In genomic region chr10:15313034-15313433, GRCh38 we compare ENCODE assay signal across 16 cellular contexts. TPM values are rescaled to one million over a fixed set of nuclear protein-coding genes. Genes with fewer than 3 reads are reported as not detected.
A peak's percentile ranks its signal among the peaks of the same experiment; 100 is the strongest.
DNase-seq lines count a peak whose midpoint lies in the region; ATAC-seq, FAIRE-seq and TF ChIP-seq lines count a peak whose summit lies in the region.
"Had no signal": no experiment of that assay in that cellular context is flagged by ENCODE, and none has a peak within 500 bp of the region (broad histone marks: within the 10 kb centered on the region; RNA-seq: fewer than 3 reads in every experiment).

No MANE protein-coding gene starts in this region.

- no peaks in the 10 kb centered on the region for H3K9me2 ChIP-seq in PC-9 (ENCODE audit: insufficient read depth)

- CTCF ChIA-PET in PC-9 (lab: Charles Lee), result no interaction called here

- H4K5ac ChIP-seq in mesendoderm (ENCODE audit: low read length), result no peak overlapping the region

- H3K9me3 ChIP-seq in adipocyte (ENCODE audit: control insufficient read depth, low read length), result no peaks in the 10 kb centered on the region
- H3K9me3 ChIP-seq in fibroblast of lung (ENCODE audit: control insufficient read depth, insufficient read depth, low read depth, low read length), result no peaks in the 10 kb centered on the region
- H3K9me3 ChIP-seq in smooth muscle cell (replicated peaks; ENCODE audit: low read depth), result no peaks in the 10 kb centered on the region
- no peaks in the 10 kb centered on the region for H3K9me3 ChIP-seq in PC-9 (ENCODE audit: insufficient read depth, low read depth)
- H3K9me3 ChIP-seq: breast epithelium, psoas muscle had no signal

- no peak for DNase-seq in adipocyte (ENCODE audit: low read depth)
- DNase-seq in fibroblast of lung (ENCODE audit: low read depth in 2 of 2), result no peak
- DNase-seq in mesendoderm, result no peak
- no peak for DNase-seq in smooth muscle cell (lab: John Stamatoyannopoulos, UW; ENCODE audit: unreplicated experiment)
- DNase-seq in frontal cortex (ENCODE audit: low spot score in 2 of 2), result no peak
- DNase-seq in DMS79 treated with DMSO at 0.1 percent for 48 hours (lab: John Stamatoyannopoulos, UW), result no peak
- DNase-seq in PC-9, result no peak
- DNase-seq: activated CD8-positive, alpha-beta T cell treated with anti-CD3 and anti-CD28 coated beads, Interleukin-2, amount 10 ng/mL, durations not matched to agents 7 days and 5 days; NCI-H2227 treated with DMSO at 0.1 percent for 48 hours; psoas muscle; stimulated activated CD4-positive, alpha-beta T cell treated with anti-CD3 and anti-CD28 coated beads, Interleukin-4, amount 100 ng/mL, for 1 hour had no signal

- H3K27me3 ChIP-seq in adipocyte (replicated peaks; ENCODE audit: control insufficient read depth, insufficient read depth, low read length) (no peaks in the 10 kb centered on the region), fibroblast of lung (ENCODE audit: control insufficient read depth, insufficient read depth, low read length) (no peaks in the 10 kb centered on the region), mesendoderm (ENCODE audit: insufficient read depth, low read length, poor library complexity) (no peaks in the 10 kb centered on the region), smooth muscle cell (ENCODE audit: low read depth) (no peaks in the 10 kb centered on the region), PC-9 (ENCODE audit: insufficient read depth, low read depth) (peaks cover 37% of the 10 kb centered on the region)
- H3K27me3 ChIP-seq: BLaER1 treated with 17β-estradiol and CSF1 and Interleukin-3, amounts not matched to agents 10 nM and 100 nM; breast epithelium had no signal

- H4K20me1 ChIP-seq in fibroblast of lung (ENCODE audit: control insufficient read depth, extremely low read depth, insufficient read depth, low read length) (no peaks in the 10 kb centered on the region), smooth muscle cell (ENCODE audit: low read depth) (peaks cover 99% of the 10 kb centered on the region), PC-9 (ENCODE audit: insufficient read depth) (no peaks in the 10 kb centered on the region)

- no peak overlapping the region for H2BK120ac ChIP-seq in mesendoderm (ENCODE audit: low read depth, low read length)

- no CpG with 5 or more reads among the region's 4 CpGs for WGBS in mesendoderm (ENCODE audit: extremely low coverage, insufficient coverage, low lambda C conversion rate)
- 48% methylated on average over 4 of the region's 4 CpGs for WGBS in smooth muscle cell (ENCODE audit: low lambda C conversion rate)

- H3K56ac ChIP-seq in mesendoderm (ENCODE audit: low read length), result peak overlapping the region; percentile 40

- H3K9ac ChIP-seq in adipocyte (ENCODE audit: low read length), result peak overlapping the region; percentile 22
- no peak overlapping the region for H3K9ac ChIP-seq in fibroblast of lung (ENCODE audit: insufficient read depth, low read length)
- H3K9ac ChIP-seq in mesendoderm (ENCODE audit: low read length), result no peak overlapping the region
- no peak overlapping the region for H3K9ac ChIP-seq in smooth muscle cell (ENCODE audit: low read depth)
- H3K9ac ChIP-seq: BLaER1 treated with 17β-estradiol and CSF1 and Interleukin-3, amounts not matched to agents 10 nM and 100 nM had no signal

- no peak overlapping the region for H4K8ac ChIP-seq in mesendoderm (ENCODE audit: low read depth, low read length)

- no peaks in the 10 kb centered on the region for H3K36me3 ChIP-seq in adipocyte (ENCODE audit: control insufficient read depth, insufficient read depth, low read length, severe bottlenecking)
- no peaks in the 10 kb centered on the region for H3K36me3 ChIP-seq in fibroblast of lung (ENCODE audit: control insufficient read depth, insufficient read depth, low read length)
- H3K36me3 ChIP-seq in mesendoderm (ENCODE audit: control insufficient read depth, insufficient read depth, low read length), result no peaks in the 10 kb centered on the region
- no peaks in the 10 kb centered on the region for H3K36me3 ChIP-seq in smooth muscle cell (ENCODE audit: low read depth)
- H3K36me3 ChIP-seq in PC-9 (ENCODE audit: low read depth), result no peaks in the 10 kb centered on the region
- H3K36me3 ChIP-seq: breast epithelium had no signal

- H3F3A ChIP-seq in smooth muscle cell (ENCODE audit: low read depth) (peaks cover 8% of the 10 kb centered on the region), PC-9 (ENCODE audit: insufficient read depth, low read depth) (no peaks in the 10 kb centered on the region)

- intact Hi-C loops in PC-9 (cut with micrococcal nuclease; ENCODE audit: unreplicated experiment), result no loop called here

- TF ChIP-seq CTCF in fibroblast of lung (conservative IDR thresholded peaks at IDR 0.05 in 1 of 2, IDR thresholded peaks at IDR 0.05 in 1 of 2; ENCODE audit: low read depth in 1 of 2, low read length in 2 of 2), result no peak
- no peak for TF ChIP-seq CTCF in smooth muscle cell (IDR thresholded peaks at IDR 0.05; ENCODE audit: borderline replicate concordance, insufficient read depth, poor library complexity, severe bottlenecking)
- no peak for TF ChIP-seq CTCF in PC-9 (conservative IDR thresholded peaks at IDR 0.05)

- no peak overlapping the region for H3K18ac ChIP-seq in mesendoderm (ENCODE audit: low read length)

- H3K4me3 ChIP-seq in adipocyte (ENCODE audit: low read length) (no peak overlapping the region), fibroblast of lung (replicated peaks in 1 of 4; ENCODE audit: control extremely low read depth in 1 of 4, insufficient read depth in 1 of 4, low read depth in 3 of 4, low read length in 4 of 4) (peak overlapping the region in 1 of 4 experiments; percentile 37), mesendoderm (ENCODE audit: low read length) (no peak overlapping the region), smooth muscle cell (no peak overlapping the region), PC-9 (no peak overlapping the region)
- H3K4me3 ChIP-seq: BLaER1 treated with 17β-estradiol and CSF1 and Interleukin-3, amounts not matched to agents 10 nM and 100 nM; breast epithelium; psoas muscle; SK-N-MC had no signal

- H2BK5ac ChIP-seq in mesendoderm (ENCODE audit: low read length), result no peak overlapping the region

- peaks cover 13% of the 10 kb centered on the region for H3K79me1 ChIP-seq in mesendoderm (ENCODE audit: low read length)

- H3K4ac ChIP-seq in mesendoderm (ENCODE audit: low read depth, low read length), result no peak overlapping the region

- H3K4me2 ChIP-seq in fibroblast of lung (ENCODE audit: extremely low read depth, insufficient read depth, low read length) (peak overlapping the region; percentile 23), mesendoderm (ENCODE audit: low read length) (no peak overlapping the region), smooth muscle cell (peak overlapping the region; percentile 76), PC-9 (no peak overlapping the region)

- no TSS peak for BruUV-seq in PC-9 (replicated peaks; lab: Mats Ljungman, UMichigan)

- peaks cover 13% of the 10 kb centered on the region for H3K4me1 ChIP-seq in adipocyte (ENCODE audit: control insufficient read depth, insufficient read depth, low read length)
- H3K4me1 ChIP-seq in fibroblast of lung (ENCODE audit: control insufficient read depth, extremely low read depth, insufficient read depth, low read length), result no peaks in the 10 kb centered on the region
- peaks cover 7% of the 10 kb centered on the region for H3K4me1 ChIP-seq in mesendoderm (ENCODE audit: control insufficient read depth, low read depth, low read length)
- H3K4me1 ChIP-seq in smooth muscle cell (ENCODE audit: low read depth), result peaks cover 10% of the 10 kb centered on the region
- no peaks in the 10 kb centered on the region for H3K4me1 ChIP-seq in PC-9 (replicated peaks; ENCODE audit: insufficient read depth)
- H3K4me1 ChIP-seq: breast epithelium, psoas muscle had no signal

- H2AFZ ChIP-seq in fibroblast of lung (ENCODE audit: low read length) (no peak overlapping the region), smooth muscle cell (ENCODE audit: low read depth) (no peak overlapping the region), PC-9 (no peak overlapping the region)

- H3K27ac ChIP-seq in fibroblast of lung (ENCODE audit: insufficient read depth, low read length), result no peak overlapping the region
- no peak overlapping the region for H3K27ac ChIP-seq in mesendoderm (ENCODE audit: low read depth, low read length)
- peak overlapping the region; percentile 29 for H3K27ac ChIP-seq in smooth muscle cell (ENCODE audit: low read depth)
- H3K27ac ChIP-seq in PC-9, result no peak overlapping the region
- H3K27ac ChIP-seq: BLaER1 treated with 17β-estradiol and CSF1 and Interleukin-3, amounts not matched to agents 10 nM and 100 nM; breast epithelium; epithelial cell of prostate; psoas muscle; SK-N-MC had no signal

- no peak overlapping the region for H3K23ac ChIP-seq in mesendoderm (ENCODE audit: low read length)

- POLR2A ChIA-PET in PC-9 (lab: Charles Lee; ENCODE audit: unreplicated experiment), result no interaction called here

- no peak overlapping the region for H2BK15ac ChIP-seq in mesendoderm (replicated peaks; ENCODE audit: low read depth)

- H3K79me2 ChIP-seq in fibroblast of lung (ENCODE audit: control insufficient read depth, insufficient read depth, low read length), result no peaks in the 10 kb centered on the region
- H3K79me2 ChIP-seq in mesendoderm (ENCODE audit: control insufficient read depth, insufficient read depth, low read length), result peaks cover 3% of the 10 kb centered on the region
- H3K79me2 ChIP-seq in smooth muscle cell (ENCODE audit: low read depth), result peaks cover 16% of the 10 kb centered on the region
- H3K79me2 ChIP-seq in PC-9 (ENCODE audit: low read depth), result no peaks in the 10 kb centered on the region

- no peak for ATAC-seq in GM21825 (IDR thresholded peaks at IDR 0.05; ENCODE audit: unreplicated experiment)
- ATAC-seq: activated CD8-positive, alpha-beta T cell treated with anti-CD3 and anti-CD28 coated beads, Interleukin-2, amount 10 ng/mL, durations not matched to agents 7 days and 5 days; psoas muscle had no signal

- FAIRE-seq in frontal cortex (lab: Jason Lieb, UNC), result no peak

- H2AK5ac ChIP-seq in mesendoderm (ENCODE audit: low read length), result no peak overlapping the region

RNA-seq across cellular contexts. Expression of gene FAM171A1, which starts 58.1 kb away (rescaled TPM):
- 6.2 and 8.8 TPM in 2 replicates for total RNA-seq in fibroblast of lung
- polyA plus RNA-seq in fibroblast of lung, result 10.3 and 24.9 TPM in 2 replicates
- polyA plus RNA-seq in fibroblast of lung (2012), result 11.0 and 24.0 TPM in 2 replicates
- polyA minus RNA-seq in fibroblast of lung (ENCODE audit: low replicate concordance), result 8.9 and 25.3 TPM in 2 replicates
- 47.8 TPM for polyA plus RNA-seq in mesendoderm (2013, experiment 1 of 2)
- polyA plus RNA-seq in mesendoderm (2013, experiment 2 of 2), result 49.6 TPM
- 25.5 and 29.9 TPM in 2 replicates for total RNA-seq in smooth muscle cell
- polyA plus RNA-seq in smooth muscle cell, result 35.6 and 37.2 TPM in 2 replicates
- total RNA-seq in frontal cortex, result 23.6 TPM
- 3.0 and 3.6 TPM in 2 replicates for total RNA-seq in PC-9 (2021)

Comparison
In these comparisons a context has a peak if more than half of its experiments do, and no peak if none do; other contexts are left out.
1. H3K4me2 ChIP-seq: peak in fibroblast of lung (single experiment) and smooth muscle cell (single experiment); none in mesendoderm (single experiment) and PC-9 (single experiment).